ENCODE assay signal across 1 cellular context in genomic region chr16:81314603-81315270, GRCh38.
TF ChIP-seq lines count a peak whose summit lies in the region.

TSS of gene GAN (plus strand) at chr16:81314962. CDS start at chr16:81315114, 152 bp downstream.

TF ChIP-seq in HepG2, 621 proteins besides CTCF, POLR2A, EP300 and RAD21 (continued from another document and continues in another):
- 0 out of 2 replicates have a peak, but pooled peaks have one; percentile 50 for TF ChIP-seq ZNF337 (CRISPR knock-in tag; IDR thresholded peaks at IDR 0.05; ENCODE audit: borderline replicate concordance, low read depth)
- TF ChIP-seq AFF4 (CRISPR knock-in tag; IDR thresholded peaks at IDR 0.05) = no peak
- peak; percentile 73; the same call in 1 of the 2 replicates for TF ChIP-seq ZNF616 (CRISPR knock-in tag; IDR thresholded peaks at IDR 0.05; ENCODE audit: low read depth)
- peak; percentile 64; the same call in 1 of the 2 replicates for TF ChIP-seq ZNF609 (CRISPR knock-in tag; IDR thresholded peaks at IDR 0.05; ENCODE audit: borderline replicate concordance)
- no peak for TF ChIP-seq RCOR2 (CRISPR knock-in tag; IDR thresholded peaks at IDR 0.05)
- peak; percentile 77 for TF ChIP-seq HBP1 (CRISPR knock-in tag; IDR thresholded peaks at IDR 0.05; ENCODE audit: low read depth)
- peak; percentile 74 for TF ChIP-seq YY1 (IDR thresholded peaks at IDR 0.05; ENCODE audit: insufficient read depth, insufficient replicate concordance, low read depth, low read length)
- TF ChIP-seq ZNF776 (CRISPR knock-in tag; IDR thresholded peaks at IDR 0.05) = 0 out of 2 replicates have a peak, but pooled peaks have one; percentile 68
- no peak for TF ChIP-seq ZNF660 (CRISPR knock-in tag; IDR thresholded peaks at IDR 0.05; ENCODE audit: borderline replicate concordance, low read depth)
- no peak for TF ChIP-seq HMG20A (CRISPR knock-in tag; IDR thresholded peaks at IDR 0.05; ENCODE audit: borderline replicate concordance)
- no peak for TF ChIP-seq EHMT2 (IDR thresholded peaks at IDR 0.05; ENCODE audit: borderline replicate concordance, low read depth, low read length)
- peak; percentile 73 for TF ChIP-seq GATAD2A (CRISPR knock-in tag; IDR thresholded peaks at IDR 0.05)
- 0 out of 2 replicates have a peak, but pooled peaks have one; percentile 58 for TF ChIP-seq ZNF674 (CRISPR knock-in tag; IDR thresholded peaks at IDR 0.05; ENCODE audit: low read depth)
- TF ChIP-seq HMGXB4 (CRISPR knock-in tag; IDR thresholded peaks at IDR 0.05; ENCODE audit: borderline replicate concordance in 1 of 2, low read depth in 1 of 2) = peak; percentile 88 to 91
- TF ChIP-seq TRIM24 (CRISPR knock-in tag; IDR thresholded peaks at IDR 0.05) = no peak
- TF ChIP-seq ZBTB10 (CRISPR knock-in tag; IDR thresholded peaks at IDR 0.05; ENCODE audit: borderline replicate concordance) = 0 out of 2 replicates have a peak, but pooled peaks have one; percentile 16
- TF ChIP-seq TOPORS (CRISPR knock-in tag; IDR thresholded peaks at IDR 0.05) = 0 out of 2 replicates have a peak, but pooled peaks have one; percentile 68
- TF ChIP-seq ARID3A (IDR thresholded peaks at IDR 0.05; ENCODE audit: low read depth, low read length) = peak; percentile 41; the same call in 1 of the 2 replicates
- no peak for TF ChIP-seq PHF5A (CRISPR knock-in tag; IDR thresholded peaks at IDR 0.05; ENCODE audit: low read depth, unreplicated experiment)
- TF ChIP-seq ZNF232 (CRISPR knock-in tag; IDR thresholded peaks at IDR 0.05; ENCODE audit: borderline replicate concordance) = peak; percentile 33; the same call in 1 of the 2 replicates
- peak; percentile 63; the same call in 1 of the 2 replicates for TF ChIP-seq ZNF563 (CRISPR knock-in tag; IDR thresholded peaks at IDR 0.05)
- no peak for TF ChIP-seq FOXA1 (IDR thresholded peaks at IDR 0.05)
- 0 out of 2 replicates have a peak, but pooled peaks have one; percentile 7 for TF ChIP-seq FOXA1 (CRISPR knock-in tag; IDR thresholded peaks at IDR 0.05)
- peak; percentile 24; the same call in 1 of the 2 replicates for TF ChIP-seq ZNF143 (CRISPR knock-in tag; IDR thresholded peaks at IDR 0.05)
- TF ChIP-seq ZNF33B (CRISPR knock-in tag; IDR thresholded peaks at IDR 0.05) = peak; percentile 79; the same call in 1 of the 2 replicates
- TF ChIP-seq ZNF205 (CRISPR knock-in tag; IDR thresholded peaks at IDR 0.05) = no peak
- TF ChIP-seq SOX13 (IDR thresholded peaks at IDR 0.05) = no peak
- peak in 1 of 2 experiments; percentile 20; a peak in 1 of 4 replicates for TF ChIP-seq SOX13 (CRISPR knock-in tag; conservative IDR thresholded peaks at IDR 0.05 in 1 of 2, IDR thresholded peaks at IDR 0.05 in 1 of 2)
- peak; percentile 96 for TF ChIP-seq ZNF777 (CRISPR knock-in tag; IDR thresholded peaks at IDR 0.05)
- peak; percentile 79; the same call in 1 of the 2 replicates for TF ChIP-seq FOXK1 (CRISPR knock-in tag; IDR thresholded peaks at IDR 0.05; ENCODE audit: borderline replicate concordance, low read depth)
- TF ChIP-seq BHLHE40 (IDR thresholded peaks at IDR 0.05; ENCODE audit: low read length) = peak; percentile 45; the same call in 1 of the 2 replicates
- peak; percentile 93; the same call in 1 of the 2 replicates for TF ChIP-seq ZNF136 (CRISPR knock-in tag; IDR thresholded peaks at IDR 0.05; ENCODE audit: low read depth)
- peak; percentile 81 for TF ChIP-seq PHF8 (CRISPR knock-in tag; IDR thresholded peaks at IDR 0.05)
- TF ChIP-seq CREB1 (IDR thresholded peaks at IDR 0.05) = peak; percentile 99
- TF ChIP-seq CREB1 (CRISPR knock-in tag; IDR thresholded peaks at IDR 0.05) = peak; percentile 98
- peak; percentile 78; the same call in 1 of the 2 replicates for TF ChIP-seq SP2 (CRISPR knock-in tag; IDR thresholded peaks at IDR 0.05)
- TF ChIP-seq ZNF691 (CRISPR knock-in tag; IDR thresholded peaks at IDR 0.05; ENCODE audit: borderline replicate concordance, low read depth) = peak; percentile 48; the same call in 1 of the 2 replicates
- TF ChIP-seq MEF2D (CRISPR knock-in tag; IDR thresholded peaks at IDR 0.05) = 0 out of 2 replicates have a peak, but pooled peaks have one; percentile 44
- TF ChIP-seq ZNF598 (CRISPR knock-in tag; IDR thresholded peaks at IDR 0.05; ENCODE audit: borderline replicate concordance) = peak; percentile 94
- peak; percentile 74 for TF ChIP-seq HCFC1 (IDR thresholded peaks at IDR 0.05; ENCODE audit: low read depth, low read length)
- no peak for TF ChIP-seq ZBTB1 (CRISPR knock-in tag; IDR thresholded peaks at IDR 0.05; ENCODE audit: borderline replicate concordance)
- TF ChIP-seq ZNF672 (CRISPR knock-in tag; IDR thresholded peaks at IDR 0.05) = no peak
- TF ChIP-seq ZNF335 (CRISPR knock-in tag; IDR thresholded peaks at IDR 0.05) = no peak; the same call in 1 of the 2 replicates
- TF ChIP-seq ZFX (CRISPR knock-in tag; IDR thresholded peaks at IDR 0.05; ENCODE audit: low read depth) = peak; percentile 83
- TF ChIP-seq ESRRA (CRISPR knock-in tag; IDR thresholded peaks at IDR 0.05; ENCODE audit: low read depth) = peak; percentile 77; the same call in 1 of the 2 replicates
- TF ChIP-seq ZNF24 (IDR thresholded peaks at IDR 0.05) = no peak; the same call in 1 of the 2 replicates
- TF ChIP-seq KLF15 (CRISPR knock-in tag; IDR thresholded peaks at IDR 0.05; ENCODE audit: borderline replicate concordance) = peak; percentile 29; the same call in 1 of the 2 replicates
- 0 out of 2 replicates have a peak, but pooled peaks have one; percentile 88 for TF ChIP-seq ZNF224 (CRISPR knock-in tag; IDR thresholded peaks at IDR 0.05)
